In genomic region chr9:130497139-130497538, GRCh38 we compare ENCODE assay signal across 16 cellular contexts. TPM values are rescaled to one million over a fixed set of nuclear protein-coding genes. Genes with fewer than 3 reads are reported as not detected.
DNase-seq lines count a peak whose midpoint lies in the region; ATAC-seq and TF ChIP-seq lines count a peak whose summit lies in the region.
"Had no signal": no experiment of that assay in that cellular context is flagged by ENCODE, and none has a peak within 500 bp of the region (broad histone marks: within the 10 kb centered on the region; RNA-seq: fewer than 3 reads in every experiment).

No MANE protein-coding gene starts in this region.

- H4K20me1 ChIP-seq in BLaER1 treated with 17β-estradiol and CSF1 and Interleukin-3, amounts not matched to agents 10 nM and 100 nM: peaks cover 0 to 20% (median 0%) of the 10 kb centered on the region in 11 experiments; a peak in 5 of 22 replicates
- no peaks in the 10 kb centered on the region for H4K20me1 ChIP-seq in neural cell (ENCODE audit: insufficient read depth)

- H3K27ac ChIP-seq in BLaER1 treated with 17β-estradiol and CSF1 and Interleukin-3, amounts not matched to agents 10 nM and 100 nM: no peak overlapping the region
- H3K27ac ChIP-seq in VCaP (0 out of 2 replicates have a peak overlapping the region, but pooled peaks have one; percentile 9), neural cell (ENCODE audit: low read length) (peak overlapping the region; percentile 73), tibial nerve (no peak overlapping the region), heart left ventricle (no peak overlapping the region)
- H3K27ac ChIP-seq: C4-2B had no signal

- DNase-seq in NCI-H1417 (lab: John Stamatoyannopoulos, UW) (peak; percentile 9 to 86 (median 54)), tibial nerve (ENCODE audit: low spot score in 2 of 2) (no peak), heart left ventricle (no peak)
- DNase-seq: H9, KBM-7, NCI-H1105 treated with DMSO at 0.1 percent for 48 hours, NCI-H187, NCI-H226, NCI-H774, T-helper 2 cell had no signal

- peak overlapping the region in 6 of 11 experiments; percentile 7 to 48 (median 35); a peak in 8 of 22 replicates for H3K4me2 ChIP-seq in BLaER1 treated with 17β-estradiol and CSF1 and Interleukin-3, amounts not matched to agents 10 nM and 100 nM
- peak overlapping the region; percentile 79 for H3K4me2 ChIP-seq in neural cell (ENCODE audit: low read length)

- TF ChIP-seq CTCF in VCaP (conservative IDR thresholded peaks at IDR 0.05) (no peak), neural cell (IDR thresholded peaks at IDR 0.05; ENCODE audit: poor library complexity, severe bottlenecking) (no peak), tibial nerve (IDR thresholded peaks at IDR 0.05) (no peak), heart left ventricle (IDR thresholded peaks at IDR 0.05) (no peak)

- no peaks in the 10 kb centered on the region for H3K79me2 ChIP-seq in neural cell (replicated peaks; ENCODE audit: insufficient read depth, low read length)

- no peaks in the 10 kb centered on the region for H3K9me2 ChIP-seq in neural cell (ENCODE audit: insufficient read depth, low read length)

- intact Hi-C loops in heart left ventricle (cut with DNase I): no loop called here

- TF ChIP-seq POLR2A in tibial nerve (IDR thresholded peaks at IDR 0.05): no peak
- no peak for TF ChIP-seq POLR2A in heart left ventricle (IDR thresholded peaks at IDR 0.05)

- ATAC-seq in heart left ventricle: no peak
- no peak for ATAC-seq in HG03442 (IDR thresholded peaks at IDR 0.05; ENCODE audit: unreplicated experiment)
- ATAC-seq: Right ventricle myocardium inferior had no signal

- H3K9ac ChIP-seq in BLaER1 treated with 17β-estradiol and CSF1 and Interleukin-3, amounts not matched to agents 10 nM and 100 nM: peak overlapping the region in 1 of 11 experiments; percentile 43; a peak in 1 of 22 replicates
- H3K9ac ChIP-seq in neural cell (ENCODE audit: low read length): peak overlapping the region; percentile 46

- H2AFZ ChIP-seq in neural cell (ENCODE audit: low read depth, low read length): no peak overlapping the region

- WGBS in tibial nerve, 2 donors: 83 to 84% methylated on average over 10 of the region's 10 CpGs
- 91 to 94% (median 92%) methylated on average over 10 of the region's 10 CpGs for WGBS in heart left ventricle, 4 donors

- peaks cover 42 to 96% (median 76%) of the 10 kb centered on the region in 11 experiments for H3K36me3 ChIP-seq in BLaER1 treated with 17β-estradiol and CSF1 and Interleukin-3, amounts not matched to agents 10 nM and 100 nM
- H3K36me3 ChIP-seq in neural cell (ENCODE audit: insufficient read depth, low read length) (no peaks in the 10 kb centered on the region), tibial nerve (peaks cover 0 to 50% (median 0%) of the 10 kb centered on the region in 3 donors), heart left ventricle (peaks cover 0 to 67% (median 28%) of the 10 kb centered on the region in 9 donors)

- no peaks in the 10 kb centered on the region for H3F3A ChIP-seq in neural cell (ENCODE audit: insufficient read depth, low read length, poor library complexity, severe bottlenecking)

- peak; percentile 74 for TF ChIP-seq EP300 in neural cell (conservative IDR thresholded peaks at IDR 0.05; ENCODE audit: poor library complexity, severe bottlenecking)
- TF ChIP-seq EP300 in tibial nerve (IDR thresholded peaks at IDR 0.05): no peak

- H3K9me3 ChIP-seq in BLaER1 treated with 17β-estradiol and CSF1 and Interleukin-3, amounts not matched to agents 10 nM and 100 nM (replicated peaks in 1 of 11): peaks cover 22 to 35% (median 27%) of the 10 kb centered on the region in 11 experiments
- H3K9me3 ChIP-seq in neural cell (ENCODE audit: low read length): peaks cover 7% of the 10 kb centered on the region
- H3K9me3 ChIP-seq in tibial nerve: peaks cover 0 to 12% (median 2%) of the 10 kb centered on the region in 4 donors
- peaks cover 0 to 6% (median 0%) of the 10 kb centered on the region in 12 donors for H3K9me3 ChIP-seq in heart left ventricle

- H3K4me1 ChIP-seq in BLaER1 treated with 17β-estradiol and CSF1 and Interleukin-3, amounts not matched to agents 10 nM and 100 nM: peaks cover 0 to 30% (median 12%) of the 10 kb centered on the region in 10 experiments; a peak in 11 of 20 replicates
- H3K4me1 ChIP-seq in tibial nerve (no peaks in the 10 kb centered on the region), heart left ventricle (peaks cover 0 to 5% (median 0%) of the 10 kb centered on the region in 12 donors)

- no peaks in the 10 kb centered on the region for H3K27me3 ChIP-seq in BLaER1 treated with 17β-estradiol and CSF1 and Interleukin-3, amounts not matched to agents 10 nM and 100 nM
- H3K27me3 ChIP-seq in neural cell (ENCODE audit: insufficient read depth, low read depth, low read length) (no peaks in the 10 kb centered on the region), tibial nerve (no peaks in the 10 kb centered on the region), heart left ventricle (no peaks in the 10 kb centered on the region)

- H3K4me3 ChIP-seq in BLaER1 treated with 17β-estradiol and CSF1 and Interleukin-3, amounts not matched to agents 10 nM and 100 nM: no peak overlapping the region
- H3K4me3 ChIP-seq in neural cell (ENCODE audit: low read length): peak overlapping the region; percentile 53
- H3K4me3 ChIP-seq in tibial nerve: no peak overlapping the region
- no peak overlapping the region for H3K4me3 ChIP-seq in heart left ventricle

- TF ChIP-seq RAD21 in neural cell (conservative IDR thresholded peaks at IDR 0.05): peak; percentile 24

TF ChIP-seq in neural cell, 6 proteins besides CTCF, POLR2A, EP300 and RAD21:
- TF ChIP-seq TAF1 (IDR thresholded peaks at IDR 0.05; ENCODE audit: low read depth) (no peak), SMC3 (conservative IDR thresholded peaks at IDR 0.05; ENCODE audit: poor library complexity) (no peak), MXI1 (conservative IDR thresholded peaks at IDR 0.05; ENCODE audit: poor library complexity, severe bottlenecking) (peak; percentile 16), EZH2 (IDR thresholded peaks at IDR 0.05; ENCODE audit: borderline replicate concordance, insufficient read depth, low read length, poor library complexity, severe bottlenecking) (no peak), POLR2AphosphoS5 (IDR thresholded peaks at IDR 0.05) (peak; percentile 61)
- TF ChIP-seq, protein P1, sequence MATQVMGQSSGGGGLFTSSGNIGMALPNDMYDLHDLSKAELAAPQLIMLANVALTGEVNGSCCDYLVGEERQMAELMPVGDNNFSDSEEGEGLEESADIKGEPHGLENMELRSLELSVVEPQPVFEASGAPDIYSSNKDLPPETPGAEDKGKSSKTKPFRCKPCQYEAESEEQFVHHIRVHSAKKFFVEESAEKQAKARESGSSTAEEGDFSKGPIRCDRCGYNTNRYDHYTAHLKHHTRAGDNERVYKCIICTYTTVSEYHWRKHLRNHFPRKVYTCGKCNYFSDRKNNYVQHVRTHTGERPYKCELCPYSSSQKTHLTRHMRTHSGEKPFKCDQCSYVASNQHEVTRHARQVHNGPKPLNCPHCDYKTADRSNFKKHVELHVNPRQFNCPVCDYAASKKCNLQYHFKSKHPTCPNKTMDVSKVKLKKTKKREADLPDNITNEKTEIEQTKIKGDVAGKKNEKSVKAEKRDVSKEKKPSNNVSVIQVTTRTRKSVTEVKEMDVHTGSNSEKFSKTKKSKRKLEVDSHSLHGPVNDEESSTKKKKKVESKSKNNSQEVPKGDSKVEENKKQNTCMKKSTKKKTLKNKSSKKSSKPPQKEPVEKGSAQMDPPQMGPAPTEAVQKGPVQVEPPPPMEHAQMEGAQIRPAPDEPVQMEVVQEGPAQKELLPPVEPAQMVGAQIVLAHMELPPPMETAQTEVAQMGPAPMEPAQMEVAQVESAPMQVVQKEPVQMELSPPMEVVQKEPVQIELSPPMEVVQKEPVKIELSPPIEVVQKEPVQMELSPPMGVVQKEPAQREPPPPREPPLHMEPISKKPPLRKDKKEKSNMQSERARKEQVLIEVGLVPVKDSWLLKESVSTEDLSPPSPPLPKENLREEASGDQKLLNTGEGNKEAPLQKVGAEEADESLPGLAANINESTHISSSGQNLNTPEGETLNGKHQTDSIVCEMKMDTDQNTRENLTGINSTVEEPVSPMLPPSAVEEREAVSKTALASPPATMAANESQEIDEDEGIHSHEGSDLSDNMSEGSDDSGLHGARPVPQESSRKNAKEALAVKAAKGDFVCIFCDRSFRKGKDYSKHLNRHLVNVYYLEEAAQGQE (IDR thresholded peaks at IDR 0.05; ENCODE audit: borderline replicate concordance): no peak

RNA-seq across cellular contexts. Expression of gene ASS1, which starts 52.4 kb away (rescaled TPM):
- polyA plus RNA-seq in neural cell (0.80 and 2.6 TPM in 2 replicates), heart left ventricle (10 to 100 TPM; 56.5 to 88.6 TPM)
- 2.2 and 2.7 TPM in 2 replicates for polyA minus RNA-seq in neural cell
- total RNA-seq in tibial nerve (100 to 1,000 TPM; 170 to 375 (median 297) TPM), heart left ventricle (100 to 1,000 TPM in 3 of 9 donors, 10 to 100 TPM in 6; 31.5 to 154 (median 60.5) TPM)

Comparison
In these comparisons a context has a peak if more than half of its experiments do, and no peak if none do; other contexts are left out.
1. H3K27ac ChIP-seq: peak in VCaP (single experiment) and neural cell (single experiment); none in BLaER1 treated with 17β-estradiol and CSF1 and Interleukin-3, amounts not matched to agents 10 nM and 100 nM (0 of 11), tibial nerve (0 of 4) and heart left ventricle (0 of 12).
2. DNase-seq: peak in NCI-H1417 (3 of 3); none in tibial nerve (0 of 2) and heart left ventricle (0 of 5).